In genomic region chr2:131492418-131493198, GRCh38 we compare ENCODE assay signal across 1 cellular context.
A peak's percentile ranks its signal among the peaks of the same experiment; 100 is the strongest.
TF ChIP-seq lines count a peak whose summit lies in the region.

No MANE protein-coding gene starts in this region.

TF ChIP-seq in HepG2, 621 proteins besides CTCF, POLR2A, EP300 and RAD21 (continued from another document and continues in another):
- TF ChIP-seq ZBED4 (CRISPR knock-in tag; IDR thresholded peaks at IDR 0.05; ENCODE audit: borderline replicate concordance), result no peak
- no peak for TF ChIP-seq NR2F1 (CRISPR knock-in tag; IDR thresholded peaks at IDR 0.05)
- no peak for TF ChIP-seq ZNF432 (CRISPR knock-in tag; IDR thresholded peaks at IDR 0.05; ENCODE audit: borderline replicate concordance)
- peak; percentile 38; the same call in 1 of the 2 replicates for TF ChIP-seq HNF1A (IDR thresholded peaks at IDR 0.05; ENCODE audit: low read depth)
- no peak for TF ChIP-seq HNF1A (CRISPR knock-in tag; IDR thresholded peaks at IDR 0.05; ENCODE audit: borderline replicate concordance)
- TF ChIP-seq TBX2 (CRISPR knock-in tag; IDR thresholded peaks at IDR 0.05; ENCODE audit: borderline replicate concordance), result peak; percentile 64; the same call in 1 of the 2 replicates
- TF ChIP-seq GLMP (CRISPR knock-in tag; IDR thresholded peaks at IDR 0.05; ENCODE audit: borderline replicate concordance), result no peak
- no peak for TF ChIP-seq ZNF674 (CRISPR knock-in tag; IDR thresholded peaks at IDR 0.05; ENCODE audit: low read depth)
- TF ChIP-seq MEIS1 (CRISPR knock-in tag; IDR thresholded peaks at IDR 0.05; ENCODE audit: borderline replicate concordance), result peak; percentile 27; the same call in 1 of the 2 replicates
- TF ChIP-seq ZKSCAN5 (CRISPR knock-in tag; IDR thresholded peaks at IDR 0.05), result no peak
- TF ChIP-seq ZNF580 (CRISPR knock-in tag; IDR thresholded peaks at IDR 0.05; ENCODE audit: borderline replicate concordance, low read depth), result peak; percentile 67; the same call in 1 of the 2 replicates
- no peak; the same call in 1 of the 2 replicates for TF ChIP-seq ZMYM2 (CRISPR knock-in tag; IDR thresholded peaks at IDR 0.05)
- TF ChIP-seq ETV6 (CRISPR knock-in tag; conservative IDR thresholded peaks at IDR 0.05), result no peak; the same call in 1 of the 2 replicates
- peak; percentile 81 for TF ChIP-seq KDM2A (CRISPR knock-in tag; IDR thresholded peaks at IDR 0.05; ENCODE audit: borderline replicate concordance, low read depth)
- no peak for TF ChIP-seq CREB3 (CRISPR knock-in tag; IDR thresholded peaks at IDR 0.05)
- TF ChIP-seq JUN (CRISPR knock-in tag; IDR thresholded peaks at IDR 0.05), result no peak
- TF ChIP-seq USF2 (IDR thresholded peaks at IDR 0.05; ENCODE audit: low read depth, low read length), result no peak
- TF ChIP-seq USF2 (CRISPR knock-in tag; IDR thresholded peaks at IDR 0.05; ENCODE audit: borderline replicate concordance), result 0 out of 2 replicates have a peak, but pooled peaks have one; percentile 9
- TF ChIP-seq ARID4A (CRISPR knock-in tag; IDR thresholded peaks at IDR 0.05; ENCODE audit: borderline replicate concordance), result peak; percentile 94
- TF ChIP-seq NFIC (IDR thresholded peaks at IDR 0.05; ENCODE audit: low read length), result no peak
- TF ChIP-seq ZGPAT (CRISPR knock-in tag; IDR thresholded peaks at IDR 0.05), result peak; percentile 72; the same call in 1 of the 2 replicates
- TF ChIP-seq MTF1 (CRISPR knock-in tag; IDR thresholded peaks at IDR 0.05), result peak; percentile 99
- TF ChIP-seq KLF12 (CRISPR knock-in tag; IDR thresholded peaks at IDR 0.05; ENCODE audit: borderline replicate concordance), result peak; percentile 99
- TF ChIP-seq NR2F6 (IDR thresholded peaks at IDR 0.05), result no peak
- peak; percentile 56; the same call in 1 of the 2 replicates for TF ChIP-seq NR2F6 (CRISPR knock-in tag; IDR thresholded peaks at IDR 0.05)
- peak; percentile 69 for TF ChIP-seq POLR2G (IDR thresholded peaks at IDR 0.05; ENCODE audit: low read depth, low read length)
- TF ChIP-seq NFKB2 (CRISPR knock-in tag; IDR thresholded peaks at IDR 0.05; ENCODE audit: borderline replicate concordance), result peak; percentile 79; the same call in 1 of the 2 replicates
- TF ChIP-seq GABPB1 (CRISPR knock-in tag; IDR thresholded peaks at IDR 0.05), result peak; percentile 85
- TF ChIP-seq ZSCAN21 (CRISPR knock-in tag; IDR thresholded peaks at IDR 0.05; ENCODE audit: borderline replicate concordance), result peak; percentile 38; the same call in 1 of the 2 replicates
- no peak for TF ChIP-seq ZNF558 (CRISPR knock-in tag; IDR thresholded peaks at IDR 0.05; ENCODE audit: borderline replicate concordance)
- TF ChIP-seq LRRFIP1 (CRISPR knock-in tag; conservative IDR thresholded peaks at IDR 0.05), result no peak
- no peak for TF ChIP-seq ESRRA (CRISPR knock-in tag; IDR thresholded peaks at IDR 0.05; ENCODE audit: low read depth)
- TF ChIP-seq ARNT2 (CRISPR knock-in tag; IDR thresholded peaks at IDR 0.05; ENCODE audit: low read depth), result peak; percentile 47
- TF ChIP-seq XRCC5 (optimal IDR thresholded peaks at IDR 0.05; ENCODE audit: low read length), result peak; percentile 72
- TF ChIP-seq CBX1 (IDR thresholded peaks at IDR 0.05; ENCODE audit: low read depth), result no peak
- TF ChIP-seq ZFP36 (IDR thresholded peaks at IDR 0.05; ENCODE audit: borderline replicate concordance, low read depth, low read length, partially characterized antibody), result no peak
- no peak for TF ChIP-seq MTA3 (CRISPR knock-in tag; IDR thresholded peaks at IDR 0.05)
- TF ChIP-seq SMAD3 (CRISPR knock-in tag; IDR thresholded peaks at IDR 0.05), result peak; percentile 62; the same call in 1 of the 2 replicates
- TF ChIP-seq ATRX (CRISPR knock-in tag; IDR thresholded peaks at IDR 0.05; ENCODE audit: borderline replicate concordance), result no peak
- peak; percentile 51 for TF ChIP-seq HCFC1 (IDR thresholded peaks at IDR 0.05; ENCODE audit: low read depth, low read length)
